In the genomic region with DNA sequence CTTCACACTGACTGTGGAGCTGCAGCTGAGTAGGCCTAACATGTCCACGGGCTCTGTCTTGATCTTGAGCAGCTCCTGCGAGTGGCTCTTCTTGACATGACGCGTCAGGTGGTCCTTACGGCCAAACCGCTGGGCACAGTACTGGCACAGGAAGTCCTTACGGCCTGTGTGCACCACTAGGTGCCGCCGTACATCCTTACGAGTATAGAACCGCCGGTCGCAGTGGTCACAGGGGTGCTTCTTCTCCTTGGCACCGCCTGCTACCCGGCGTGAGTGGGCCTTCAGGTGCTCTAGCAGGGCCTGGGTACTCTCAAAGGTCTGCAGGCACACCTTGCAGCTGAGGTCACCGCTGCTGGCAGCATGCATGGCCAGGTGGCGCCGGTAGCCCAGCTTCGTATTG, we compare ENCODE assay signal across 8 cellular contexts. TPM values are rescaled to one million over a fixed set of nuclear protein-coding genes. Genes with fewer than 3 reads are reported as not detected.
DNase-seq lines count a peak whose midpoint lies in the region; ATAC-seq, FAIRE-seq and TF ChIP-seq lines count a peak whose summit lies in the region.
"Not testable (repeated sequence)": the region's sequence is repeated elsewhere in the genome, so short reads cannot be mapped to it uniquely, and the experiment has no call there.

No MANE protein-coding gene starts in this region.

- H3K27ac Mint-ChIP-seq in CD4-positive, alpha-beta T cell = peak overlapping the region; percentile 19
- not testable (repeated sequence) for H3K27ac Mint-ChIP-seq in GM23338

- H3K9me3 ChIP-seq in CD4-positive, alpha-beta T cell (ENCODE audit: control insufficient read depth, low read length); OCI-LY7 (ENCODE audit: low read length); WERI-Rb-1 (ENCODE audit: severe bottlenecking); K562 (replicated peaks; ENCODE audit: control insufficient read depth, insufficient read depth, low read depth, low read length): not testable (repeated sequence)

- H3K36me3 ChIP-seq in GM23338 (ENCODE audit: insufficient read depth) = peaks cover 64% of the 10 kb centered on the region
- H3K36me3 ChIP-seq in OCI-LY7 (ENCODE audit: insufficient read depth, low read length) = peaks cover 98% of the 10 kb centered on the region
- peaks cover 83% of the 10 kb centered on the region for H3K36me3 ChIP-seq in WERI-Rb-1
- peaks cover 79% of the 10 kb centered on the region for H3K36me3 ChIP-seq in K562 (ENCODE audit: control insufficient read depth, insufficient read depth, low read length)

- peaks cover 76% of the 10 kb centered on the region for H4K20me1 ChIP-seq in GM23338 (replicated peaks; ENCODE audit: insufficient read depth)
- H4K20me1 ChIP-seq in OCI-LY7 (ENCODE audit: insufficient read depth, low read length) = not testable (repeated sequence)
- peaks cover 12% of the 10 kb centered on the region; the same call in 1 of the 2 replicates for H4K20me1 ChIP-seq in K562 (replicated peaks; ENCODE audit: control insufficient read depth, insufficient read depth, low read length)

- POLR2A ChIA-PET in CD4-positive, alpha-beta T cell (lab: Charles Lee); OCI-LY7 (lab: Charles Lee): not testable (repeated sequence)
- POLR2A ChIA-PET in K562 (lab: Yijun Ruan, JAX) = interaction anchor here (1.5 kb wide), 1 partner anchor 8 kb away, joined by 5 read pairs; no protein-coding TSS in a partner anchor

- H3K4me3 ChIP-seq in GM23338; NB4 (ENCODE audit: low read depth, low read length); OCI-LY7 (ENCODE audit: low read depth, low read length, poor library complexity, severe bottlenecking); WERI-Rb-1 (ENCODE audit: low read depth, low read length); K562; retinal pigment epithelial cell (ENCODE audit: low read length): not testable (repeated sequence)

- H3K9ac ChIP-seq in K562 (ENCODE audit: insufficient read depth in 1 of 2, low read depth in 2 of 2, low read length in 2 of 2) = not testable (repeated sequence)

- in situ Hi-C loops in K562 (cut with MboI) = not testable (repeated sequence)

- not testable (repeated sequence) for H3K4me1 ChIP-seq in GM23338 (ENCODE audit: insufficient read depth); OCI-LY7 (ENCODE audit: insufficient read depth, low read length, poor library complexity, severe bottlenecking); K562 (replicated peaks in 1 of 2; ENCODE audit: control insufficient read depth in 2 of 2, insufficient read depth in 2 of 2, low read length in 2 of 2)

- not testable (repeated sequence) for ATAC-seq in CD4-positive, alpha-beta T cell (ENCODE audit: poor library complexity); K562
- ATAC-seq in GM23338 (peak; percentile 64; the same call in 2 of the 3 replicates), left ventricle myocardium superior (peak; percentile 3)

- not testable (repeated sequence) for TF ChIP-seq EP300 in K562 (IDR thresholded peaks at IDR 0.05; ENCODE audit: low read length)

- DNase-seq in CD4-positive, alpha-beta T cell; GM23338 (ENCODE audit: low spot score); OCI-LY7 (ENCODE audit: low spot score); WERI-Rb-1; K562 (ENCODE audit: extremely low read depth in 1 of 4, low spot score in 3 of 4); left ventricle myocardium superior; retinal pigment epithelial cell (ENCODE audit: low read depth): not testable (repeated sequence)
- DNase-seq in NB4 (ENCODE audit: low read depth) = peak; percentile 41

- not testable (repeated sequence) for TF ChIP-seq CTCF in CD4-positive, alpha-beta T cell (IDR thresholded peaks at IDR 0.05); K562 (IDR thresholded peaks at IDR 0.05 in 2 of 3, conservative IDR thresholded peaks at IDR 0.05 in 1 of 3; ENCODE audit: insufficient read depth in 2 of 3, low read depth in 1 of 3, low read length in 3 of 3)
- TF ChIP-seq CTCF in GM23338 (conservative IDR thresholded peaks at IDR 0.05; ENCODE audit: low read depth in 2 of 2) = peak in 1 of 2 experiments; percentile 50; a peak in 2 of 4 replicates
- peak; percentile 2 for TF ChIP-seq CTCF in NB4 (IDR thresholded peaks at IDR 0.05; ENCODE audit: low read depth, low read length)
- TF ChIP-seq CTCF in OCI-LY7 (conservative IDR thresholded peaks at IDR 0.05; ENCODE audit: low read length) = peak; percentile 47
- peak; percentile 27; the same call in 1 of the 2 replicates for TF ChIP-seq CTCF in WERI-Rb-1 (IDR thresholded peaks at IDR 0.05; ENCODE audit: low read depth, low read length)
- TF ChIP-seq CTCF in retinal pigment epithelial cell (conservative IDR thresholded peaks at IDR 0.05; ENCODE audit: low read depth, low read length) = peak; percentile 0

- not testable (repeated sequence) for TF ChIP-seq POLR2A in NB4 (IDR thresholded peaks at IDR 0.05; ENCODE audit: extremely low read depth, insufficient read length); K562 (conservative IDR thresholded peaks at IDR 0.05)

- WGBS in K562 (ENCODE audit: insufficient coverage, low coverage, missing lambda C conversion rate) = 97% methylated on average over 16 of the region's 20 CpGs

- intact Hi-C loops in CD4-positive, alpha-beta T cell (cut with DNase I, micrococcal nuclease); OCI-LY7 (cut with micrococcal nuclease; ENCODE audit: unreplicated experiment); K562 (cut with micrococcal nuclease); left ventricle myocardium superior (cut with micrococcal nuclease): not testable (repeated sequence)

- H3K27me3 Mint-ChIP-seq in CD4-positive, alpha-beta T cell; GM23338 (ENCODE audit: insufficient read depth, low read depth, poor library complexity): not testable (repeated sequence)

- not testable (repeated sequence) for FAIRE-seq in K562 (lab: Jason Lieb, UNC)

- H3K9me3 Mint-ChIP-seq in CD4-positive, alpha-beta T cell; GM23338: not testable (repeated sequence)

- peaks cover 80% of the 10 kb centered on the region for H3K36me3 Mint-ChIP-seq in CD4-positive, alpha-beta T cell (ENCODE audit: low read depth)
- peaks cover 72% of the 10 kb centered on the region for H3K36me3 Mint-ChIP-seq in GM23338 (ENCODE audit: low read depth)

- not testable (repeated sequence) for H3K9me1 ChIP-seq in K562 (ENCODE audit: control insufficient read depth, insufficient read depth, low read length)

- H3K4me1 Mint-ChIP-seq in CD4-positive, alpha-beta T cell (ENCODE audit: low read depth) = peaks cover 26% of the 10 kb centered on the region
- H3K4me1 Mint-ChIP-seq in GM23338 = not testable (repeated sequence)

- not testable (repeated sequence) for H3K27ac ChIP-seq in CD4-positive, alpha-beta T cell (ENCODE audit: low read depth, low read length); GM23338 (ENCODE audit: low read depth); OCI-LY7 (ENCODE audit: low read depth, low read length, poor library complexity, severe bottlenecking); WERI-Rb-1; K562 (ENCODE audit: extremely low read depth, low read depth, low read length)

- not testable (repeated sequence) for H3K9me2 ChIP-seq in GM23338 (ENCODE audit: insufficient read depth); OCI-LY7 (ENCODE audit: insufficient read depth, low read length)

- H3K27me3 ChIP-seq in CD4-positive, alpha-beta T cell (ENCODE audit: control insufficient read depth, insufficient read depth, low read length); GM23338 (ENCODE audit: insufficient read depth); WERI-Rb-1 (ENCODE audit: insufficient read depth, low read depth, severe bottlenecking); K562 (ENCODE audit: control insufficient read depth in 2 of 2, insufficient read depth in 2 of 2, low read length in 2 of 2): not testable (repeated sequence)

- TF ChIP-seq RAD21 in K562 (CRISPR knock-in tag; conservative IDR thresholded peaks at IDR 0.05 in 1 of 2, IDR thresholded peaks at IDR 0.05 in 1 of 2) = not testable (repeated sequence)

- not testable (repeated sequence) for H3K4me3 Mint-ChIP-seq in CD4-positive, alpha-beta T cell; GM23338

- H2AFZ ChIP-seq in GM23338; OCI-LY7 (ENCODE audit: low read length); K562 (ENCODE audit: low read depth, low read length): not testable (repeated sequence)

- peaks cover 28% of the 10 kb centered on the region for H3F3A ChIP-seq in GM23338 (replicated peaks; ENCODE audit: low read depth)

- H3K79me2 ChIP-seq in GM23338 (replicated peaks; ENCODE audit: insufficient read depth) (peaks cover 44% of the 10 kb centered on the region), OCI-LY7 (ENCODE audit: insufficient read depth, low read depth, low read length) (peaks cover 38% of the 10 kb centered on the region), K562 (ENCODE audit: control insufficient read depth, insufficient read depth, low read length) (peaks cover 25% of the 10 kb centered on the region)

- not testable (repeated sequence) for BruUV-seq in OCI-LY7 (replicated peaks; lab: Mats Ljungman, UMichigan); K562 (replicated peaks; lab: Mats Ljungman, UMichigan)

- not testable (repeated sequence) for H3K4me2 ChIP-seq in GM23338; OCI-LY7 (ENCODE audit: low read length); K562 (ENCODE audit: insufficient read depth, low read length)

- CTCF ChIA-PET in CD4-positive, alpha-beta T cell (lab: Charles Lee); K562 (lab: Yijun Ruan, JAX; ENCODE audit: low intra/inter-chr PET ratio): not testable (repeated sequence)
- CTCF ChIA-PET in OCI-LY7 (lab: Charles Lee; ENCODE audit: unreplicated experiment) = interaction anchor here (0.6 kb wide), 1 partner anchor 104 kb away, joined by 3 read pairs; no protein-coding TSS in a partner anchor

RNA-seq across cellular contexts. Expression of a gene that starts 10.4 kb away (rescaled TPM):
- 10 to 100 TPM; 15.6 to 16.9 TPM for total RNA-seq in CD4-positive, alpha-beta T cell
- total RNA-seq in GM23338 (2014; rRNA removed; shearing (Covaris generic)) = 28.2 and 32.0 TPM in 2 replicates
- polyA plus RNA-seq in GM23338 (2016; fragmentation: Nextera tagmentation; extraction: Ambion mirVana) (13.2 and 14.1 TPM in 2 replicates), K562 (2011; rRNA removed) (7.1 and 7.2 TPM in 2 replicates), K562 (2014; fragmentation: Illumina TruSeq; extraction: Trizol) (21.8 and 24.3 TPM in 2 replicates), K562 (2014; fragmentation: Nextera tagmentation; extraction: Ambion mirVana) (1 to 10 TPM; 3.1 to 5.3 TPM), K562 (2014; rRNA removed) (10.6 and 11.4 TPM in 2 replicates)
- 7.4 and 9.8 TPM in 2 replicates for total RNA-seq in OCI-LY7 (2014; rRNA removed; shearing (Covaris generic))
- total RNA-seq in OCI-LY7 (2022) (40.3 and 42.9 TPM in 2 replicates), K562 (2014; rRNA removed) (4.0 and 5.5 TPM in 2 replicates), K562 (2014; rRNA removed; fragmentation: Illumina TruSeq; extraction: Trizol) (5.6 and 6.4 TPM in 2 replicates), K562 (2015; rRNA removed; fragmentation: Illumina TruSeq; extraction: Trizol) (6.2 and 6.7 TPM in 2 replicates), K562 (2021) (20.1 and 21.8 TPM in 2 replicates), left ventricle myocardium superior (6.7 TPM)
- 15.9 and 22.3 TPM in 2 replicates for total RNA-seq in K562 (2011; cell fraction: chromatin; rRNA removed; ENCODE audit: low replicate concordance)
- 11.4 and 12.5 TPM in 2 replicates for total RNA-seq in K562 (2011; cell fraction: nucleolus; rRNA removed)
- 18.0 and 31.8 TPM in 2 replicates for total RNA-seq in K562 (2011; cell fraction: nucleoplasm; rRNA removed)
- polyA plus RNA-seq in K562 (2011; cell fraction: cytosol; rRNA removed) = 9.6 and 9.7 TPM in 2 replicates
- 7.9 and 13.1 TPM in 2 replicates for polyA plus RNA-seq in K562 (2011; cell fraction: nucleus; rRNA removed)
- 11.7 and 12.7 TPM in 2 replicates for polyA plus RNA-seq in K562 (2012)
- 6.5 and 8.3 TPM in 2 replicates for polyA minus RNA-seq in K562 (2011; rRNA and poly(A)+ RNA removed)
- polyA minus RNA-seq in K562 (2011; cell fraction: cytosol; rRNA and poly(A)+ RNA removed) = 10.6 and 13.0 TPM in 2 replicates
- polyA minus RNA-seq in K562 (2011; cell fraction: nucleus; rRNA and poly(A)+ RNA removed) = 5.3 and 6.8 TPM in 2 replicates

RNA-seq across cellular contexts. Expression of a gene that starts 10.5 kb away (rescaled TPM):
- 1 to 10 TPM; 7.5 to 8.8 TPM for total RNA-seq in CD4-positive, alpha-beta T cell
- 34.0 and 34.8 TPM in 2 replicates for total RNA-seq in GM23338 (2014; rRNA removed; shearing (Covaris generic))
- polyA plus RNA-seq in GM23338 (2016; fragmentation: Nextera tagmentation; extraction: Ambion mirVana) (9.3 and 10.3 TPM in 2 replicates), K562 (2011; rRNA removed) (21.3 and 21.6 TPM in 2 replicates), K562 (2014; fragmentation: Illumina TruSeq; extraction: Trizol) (32.7 and 34.3 TPM in 2 replicates), K562 (2014; fragmentation: Nextera tagmentation; extraction: Ambion mirVana) (1 to 10 TPM; 3.5 to 6.0 TPM), K562 (2014; rRNA removed) (22.7 and 24.8 TPM in 2 replicates)
- total RNA-seq in OCI-LY7 (2014; rRNA removed; shearing (Covaris generic)) = 16.8 and 21.4 TPM in 2 replicates
- total RNA-seq in OCI-LY7 (2022) (27.8 and 33.1 TPM in 2 replicates), K562 (2014; rRNA removed) (23.5 and 29.4 TPM in 2 replicates), K562 (2014; rRNA removed; fragmentation: Illumina TruSeq; extraction: Trizol) (25.7 and 25.9 TPM in 2 replicates), K562 (2015; rRNA removed; fragmentation: Illumina TruSeq; extraction: Trizol) (32.8 and 33.2 TPM in 2 replicates), K562 (2021) (38.2 and 44.7 TPM in 2 replicates), left ventricle myocardium superior (24.1 TPM)
- 57.2 and 80.7 TPM in 2 replicates for total RNA-seq in K562 (2011; cell fraction: chromatin; rRNA removed; ENCODE audit: low replicate concordance)
- 72.2 and 72.5 TPM in 2 replicates for total RNA-seq in K562 (2011; cell fraction: nucleolus; rRNA removed)
- total RNA-seq in K562 (2011; cell fraction: nucleoplasm; rRNA removed) = 70.9 and 93.4 TPM in 2 replicates
- 19.2 and 27.8 TPM in 2 replicates for polyA plus RNA-seq in K562 (2011; cell fraction: cytosol; rRNA removed)
- 15.0 and 22.1 TPM in 2 replicates for polyA plus RNA-seq in K562 (2011; cell fraction: nucleus; rRNA removed)
- 22.6 and 26.2 TPM in 2 replicates for polyA plus RNA-seq in K562 (2012)
- polyA minus RNA-seq in K562 (2011; rRNA and poly(A)+ RNA removed) = 25.2 and 26.7 TPM in 2 replicates
- 19.7 and 23.0 TPM in 2 replicates for polyA minus RNA-seq in K562 (2011; cell fraction: cytosol; rRNA and poly(A)+ RNA removed)
- polyA minus RNA-seq in K562 (2011; cell fraction: nucleus; rRNA and poly(A)+ RNA removed) = 13.7 and 16.8 TPM in 2 replicates
